24 cellular contexts compared by ENCODE assay signal in genomic region chr10:132835848-132836233, GRCh38. TPM values are rescaled to one million over a fixed set of nuclear protein-coding genes. Genes with fewer than 3 reads are reported as not detected.
DNase-seq lines count a peak whose midpoint lies in the region; ATAC-seq, FAIRE-seq and TF ChIP-seq lines count a peak whose summit lies in the region.
"Had no signal": no experiment of that assay in that cellular context is flagged by ENCODE, and none has a peak within 500 bp of the region (broad histone marks: within the 10 kb centered on the region; RNA-seq: fewer than 3 reads in every experiment).

No MANE protein-coding gene starts in this region.

- peak overlapping the region; percentile 75 for H4K91ac ChIP-seq in H1 (replicated peaks; ENCODE audit: insufficient read length, low read length)

- H2BK12ac ChIP-seq in H1 (ENCODE audit: low read depth, low read length), result peak overlapping the region; percentile 68; the same call in 1 of the 2 replicates

- no peaks in the 10 kb centered on the region for H3K79me1 ChIP-seq in H1 (ENCODE audit: low read depth, low read length)

- H3K4me1 Mint-ChIP-seq in stimulated activated naive CD8-positive, alpha-beta T cell treated with anti-CD3 and anti-CD28 coated beads, Interleukin-15, amount 100 ng/mL, for 72 hours, result peaks cover 5% of the 10 kb centered on the region

- H2AK5ac ChIP-seq in H1 (ENCODE audit: low read depth, low read length), result no peak overlapping the region; the same call in 1 of the 2 replicates

- CTCF ChIA-PET in H1 (lab: Charles Lee; ENCODE audit: partially characterized antibody), result interaction anchor here (0.6 to 1.5 kb wide), 8 partner anchors 15 to 358 kb away, joined by 3 to 4 read pairs (median 3); no protein-coding TSS in a partner anchor

- H3K23ac ChIP-seq in H1 (ENCODE audit: insufficient read length), result no peak overlapping the region

- no peak for TF ChIP-seq EP300 in H1 (IDR thresholded peaks at IDR 0.05; ENCODE audit: borderline replicate concordance in 1 of 2, low read depth in 2 of 2, low read length in 2 of 2)

- peak; percentile 14 for ATAC-seq in stimulated activated naive CD8-positive, alpha-beta T cell treated with anti-CD3 and anti-CD28 coated beads, Interleukin-15, amount 100 ng/mL, for 72 hours
- no peak for ATAC-seq in stimulated activated naive CD8-positive, alpha-beta T cell treated with anti-CD3 and anti-CD28 coated beads, Interleukin-15, Interleukin-2, amounts not matched to agents 100 U/mL and 50 U/mL, for 24 hours
- ATAC-seq in psoas muscle (peak in 2 of 4 donors; percentile 27 to 29), HG03095 (IDR thresholded peaks at IDR 0.05; ENCODE audit: unreplicated experiment) (no peak)
- ATAC-seq: SK-N-SH treated with all-trans-retinoic acid at 6 μM for 48 hours had no signal

- TF ChIP-seq CTCF in H1 (IDR thresholded peaks at IDR 0.05; ENCODE audit: control extremely low read depth in 1 of 3, insufficient read depth in 1 of 3, low read depth in 1 of 3, low read length in 3 of 3) (no peak), psoas muscle (IDR thresholded peaks at IDR 0.05) (no peak), osteoblast (IDR thresholded peaks at IDR 0.05; ENCODE audit: extremely low read depth, low read depth, low read length) (no peak)

- H3K27me3 ChIP-seq in H1 (replicated peaks in 1 of 4; ENCODE audit: control insufficient read depth in 3 of 4, extremely low read depth in 1 of 4, insufficient read depth in 3 of 4, low read length in 3 of 4) (no peaks in the 10 kb centered on the region), psoas muscle (ENCODE audit: insufficient read depth in 3 of 3, low read length in 2 of 3) (peaks cover 0 to 7% (median 6%) of the 10 kb centered on the region in 3 donors), osteoblast (ENCODE audit: insufficient read depth, low read length) (peaks cover 31% of the 10 kb centered on the region)

- peak overlapping the region; percentile 10; the same call in 1 of the 2 replicates for H2BK5ac ChIP-seq in H1 (ENCODE audit: low read depth, low read length)

- H4K5ac ChIP-seq in H1 (ENCODE audit: insufficient read length, low read depth, low read length), result no peak overlapping the region

- TF ChIP-seq RAD21 in H1 (IDR thresholded peaks at IDR 0.05 in 1 of 2, conservative IDR thresholded peaks at IDR 0.05 in 1 of 2; ENCODE audit: low read depth in 2 of 2, low read length in 2 of 2), result no peak

- H3K36me3 ChIP-seq in H1 (ENCODE audit: control insufficient read depth in 2 of 4, insufficient read depth in 4 of 4, low read length in 3 of 4), result no peaks in the 10 kb centered on the region
- peaks cover 0 to 17% of the 10 kb centered on the region in 2 donors for H3K36me3 ChIP-seq in psoas muscle (ENCODE audit: insufficient read depth in 1 of 2, low read depth in 1 of 2)
- no peaks in the 10 kb centered on the region for H3K36me3 ChIP-seq in osteoblast (ENCODE audit: insufficient read depth, low read length)

- H3K4me2 ChIP-seq in H1 (ENCODE audit: insufficient read depth in 1 of 2, low read depth in 2 of 2, low read length in 2 of 2), result no peak overlapping the region; a peak in 1 of 4 replicates
- no peak overlapping the region for H3K4me2 ChIP-seq in osteoblast (ENCODE audit: insufficient read depth, low read length)
- H3K4me2 ChIP-seq: KMS-11 had no signal

- H2BK15ac ChIP-seq in H1 (ENCODE audit: low read length), result no peak overlapping the region

- no peak for TF ChIP-seq POLR2A in H1 (IDR thresholded peaks at IDR 0.05; ENCODE audit: control extremely low read depth in 1 of 2, low read depth in 2 of 2, low read length in 2 of 2)

- intact Hi-C loops in psoas muscle (cut with DNase I), result loop anchor here in 1 of 2 donors (5.0 to 10.0 kb wide), 2 partner anchors 281 to 479 kb away; no protein-coding TSS in a partner anchor

- H3K79me2 ChIP-seq in H1 (ENCODE audit: control insufficient read depth in 1 of 2, insufficient read depth in 2 of 2, low read length in 2 of 2) (no peaks in the 10 kb centered on the region), osteoblast (ENCODE audit: insufficient read depth, low read length) (no peaks in the 10 kb centered on the region)

- 80% methylated on average over 1 of the region's 18 CpGs; no CpG with 5 or more reads in 1 of the 2 experiments for WGBS in H1 (ENCODE audit: extremely low coverage in 1 of 2, insufficient coverage in 1 of 2, insufficient read length in 1 of 2, insufficient replicate concordance in 2 of 2, low coverage in 1 of 2, low lambda C conversion rate in 2 of 2, missing lambda C conversion rate in 1 of 2), 2 experiments
- 37 to 51% (median 37%) methylated on average over 8 to 15 of the region's 18 CpGs for WGBS in psoas muscle, 3 donors

- H3K27ac ChIP-seq in H1 (ENCODE audit: low read depth, low read length) (no peak overlapping the region), psoas muscle (peak overlapping the region; percentile 93), osteoblast (ENCODE audit: low read depth, low read length) (no peak overlapping the region)
- H3K27ac ChIP-seq: KMS-11 had no signal

- H2BK120ac ChIP-seq in H1 (replicated peaks; ENCODE audit: low read depth, low read length), result no peak overlapping the region

- H3K56ac ChIP-seq in H1 (replicated peaks; ENCODE audit: insufficient read length, low read depth, low read length), result peak overlapping the region; percentile 34

- peak overlapping the region; percentile 32 for H3K4ac ChIP-seq in H1 (replicated peaks; ENCODE audit: insufficient read length, low read depth, low read length)

- no peak overlapping the region for H3K27ac Mint-ChIP-seq in stimulated activated naive CD8-positive, alpha-beta T cell treated with anti-CD3 and anti-CD28 coated beads, Interleukin-15, amount 100 ng/mL, for 72 hours
- H3K27ac Mint-ChIP-seq: CD4-positive, alpha-beta T cell had no signal

- no peak for FAIRE-seq in H1 (lab: Jason Lieb, UNC)
- FAIRE-seq: HTR-8/SVneo had no signal

- H3K9me3 Mint-ChIP-seq in stimulated activated naive CD8-positive, alpha-beta T cell treated with anti-CD3 and anti-CD28 coated beads, Interleukin-15, amount 100 ng/mL, for 72 hours, result no peaks in the 10 kb centered on the region
- H3K9me3 Mint-ChIP-seq: CD4-positive, alpha-beta T cell had no signal

- no peak for DNase-seq in stimulated activated naive CD8-positive, alpha-beta T cell treated with anti-CD3 and anti-CD28 coated beads, Interleukin-15, amount 100 ng/mL, for 72 hours
- DNase-seq in stimulated activated naive CD8-positive, alpha-beta T cell treated with anti-CD3 and anti-CD28 coated beads, Interleukin-15, Interleukin-2, amounts not matched to agents 100 U/mL and 50 U/mL, for 24 hours, result no peak
- no peak for DNase-seq in H1 (ENCODE audit: low read depth in 1 of 2, low spot score in 2 of 2)
- no peak for DNase-seq in psoas muscle
- DNase-seq in osteoblast (ENCODE audit: insufficient read length, low spot score, missing footprints), result no peak
- no peak for DNase-seq in SIG-M5 (lab: John Stamatoyannopoulos, UW)
- DNase-seq: CD4-positive, alpha-beta T cell; COR-L47; DMS 273 treated with DMSO at 0.1 percent for 48 hours; DMS79 treated with DMSO at 0.1 percent for 48 hours; HCEC 1CT; IMR-90; NCI-H1105; NCI-H146; NCI-H2029; NCI-H2171; NCI-H345; NCI-H526 had no signal

- peaks cover 0 to 3% of the 10 kb centered on the region in 2 experiments for H4K20me1 ChIP-seq in H1 (replicated peaks in 1 of 2; ENCODE audit: control insufficient read depth in 1 of 2, insufficient read depth in 2 of 2, low read length in 2 of 2)
- H4K20me1 ChIP-seq in osteoblast (ENCODE audit: insufficient read depth, low read length), result no peaks in the 10 kb centered on the region

- no peak overlapping the region for H2AFZ ChIP-seq in H1 (ENCODE audit: low read length)
- H2AFZ ChIP-seq in osteoblast (ENCODE audit: low read length), result no peak overlapping the region

- H3K14ac ChIP-seq in H1 (ENCODE audit: insufficient read length), result no peak overlapping the region

- POLR2A ChIA-PET in H1 (lab: Charles Lee; ENCODE audit: partially characterized antibody), result no interaction called here

- peak overlapping the region; percentile 61; the same call in 1 of the 2 replicates for H2BK20ac ChIP-seq in H1 (ENCODE audit: low read length)

- peak overlapping the region; percentile 86 for H4K8ac ChIP-seq in H1 (ENCODE audit: extremely low read depth, insufficient read depth, low read length)

- H3K27me3 Mint-ChIP-seq in stimulated activated naive CD8-positive, alpha-beta T cell treated with anti-CD3 and anti-CD28 coated beads, Interleukin-15, amount 100 ng/mL, for 72 hours, result peaks cover 25% of the 10 kb centered on the region

- no peaks in the 10 kb centered on the region for H3K23me2 ChIP-seq in H1 (ENCODE audit: low read depth, low read length)

- peak overlapping the region; percentile 83 for H3K18ac ChIP-seq in H1 (ENCODE audit: extremely low read depth, low read length)

- H3K9me3 ChIP-seq in H1 (ENCODE audit: insufficient read depth in 2 of 2, low read depth in 1 of 2, low read length in 1 of 2) (no peaks in the 10 kb centered on the region; a peak in 1 of 4 replicates), psoas muscle (no peaks in the 10 kb centered on the region), osteoblast (ENCODE audit: low read depth, low read length) (no peaks in the 10 kb centered on the region)

- H3K4me3 ChIP-seq in H1 (ENCODE audit: extremely low read depth in 1 of 4, insufficient read depth in 2 of 4, low read depth in 3 of 4, low read length in 4 of 4), result no peak overlapping the region
- peak overlapping the region; percentile 67 for H3K4me3 ChIP-seq in psoas muscle
- H3K4me3 ChIP-seq in osteoblast (ENCODE audit: insufficient read depth, low read length), result no peak overlapping the region

- no peak overlapping the region for H3K4me3 Mint-ChIP-seq in stimulated activated naive CD8-positive, alpha-beta T cell treated with anti-CD3 and anti-CD28 coated beads, Interleukin-15, amount 100 ng/mL, for 72 hours
- H3K4me3 Mint-ChIP-seq: CD4-positive, alpha-beta T cell had no signal

- H3K4me1 ChIP-seq in H1 (replicated peaks in 1 of 4; ENCODE audit: control insufficient read depth in 3 of 4, insufficient read depth in 4 of 4, low read length in 3 of 4), result peaks cover 0 to 10% (median 4%) of the 10 kb centered on the region in 4 experiments; a peak in 5 of 7 replicates
- H3K4me1 ChIP-seq in psoas muscle, result no peaks in the 10 kb centered on the region
- H3K4me1 ChIP-seq in osteoblast (ENCODE audit: insufficient read depth, low read length), result no peaks in the 10 kb centered on the region

- no peak overlapping the region for H3K9ac ChIP-seq in H1 (replicated peaks in 1 of 4; ENCODE audit: extremely low read depth in 1 of 4, low read depth in 3 of 4, low read length in 3 of 4)
- H3K9ac ChIP-seq: KMS-11 had no signal

RNA-seq across cellular contexts. Expression of gene NKX6-2, which starts 49.9 kb away (rescaled TPM):
- not detected in 2 replicates for total RNA-seq in H1 (2021; fragmentation: NEBNext Ultra II Directional; extraction: Animal tissue kit (Norgen Biotek cat#: 25700))
- 0.06 and 0.14 TPM in 2 replicates for polyA plus RNA-seq in H1 (2011; rRNA removed)
- polyA plus RNA-seq in H1 (2011; cell fraction: cytosol; rRNA removed), result 0.09 TPM
- 0.11 TPM for polyA plus RNA-seq in H1 (2011; cell fraction: nucleus; rRNA removed)
- 2.4 to 6.7 TPM (median 4.4 TPM) in 4 replicates for polyA plus RNA-seq in H1 (2012, experiment 1 of 2)
- polyA plus RNA-seq in H1 (2012, experiment 2 of 2), result 0.08 TPM
- not detected for polyA plus RNA-seq in H1 (2013, experiment 1 of 2)
- not detected for polyA plus RNA-seq in H1 (2013, experiment 2 of 2)
- polyA minus RNA-seq in H1 (2011; rRNA and poly(A)+ RNA removed), result not detected in 2 replicates
- not detected for polyA minus RNA-seq in H1 (2011; cell fraction: cytosol; rRNA and poly(A)+ RNA removed)
- not detected for polyA minus RNA-seq in H1 (2011; cell fraction: nucleus; rRNA and poly(A)+ RNA removed)
- not detected for total RNA-seq in psoas muscle
- polyA plus RNA-seq in psoas muscle, result not detected
- not detected in 2 replicates for total RNA-seq in osteoblast
- total RNA-seq: CD4-positive, alpha-beta T cell; IMR-90; OCI-LY7 had no signal
- polyA plus RNA-seq: BJ, IMR-90 had no signal
